8 cellular contexts compared by ENCODE assay signal in genomic region chr6:122187186-122187585, GRCh38.
"Had no signal": no experiment of that assay in that cellular context is flagged by ENCODE, and none has a peak within 500 bp of the region (broad histone marks: within the 10 kb centered on the region; RNA-seq: fewer than 3 reads in every experiment).

No MANE protein-coding gene starts in this region.

- H3K27ac ChIP-seq: HL-60 had no signal

- DNase-seq: H9, HCEC 1CT, HFFc6 had no signal

- ATAC-seq: GM23338, HepG2 had no signal

- FAIRE-seq: H1, H54, HepG2 had no signal

- H3K4me3 ChIP-seq: GM23338 had no signal
